8 cellular contexts compared by ENCODE assay signal in the genomic region with DNA sequence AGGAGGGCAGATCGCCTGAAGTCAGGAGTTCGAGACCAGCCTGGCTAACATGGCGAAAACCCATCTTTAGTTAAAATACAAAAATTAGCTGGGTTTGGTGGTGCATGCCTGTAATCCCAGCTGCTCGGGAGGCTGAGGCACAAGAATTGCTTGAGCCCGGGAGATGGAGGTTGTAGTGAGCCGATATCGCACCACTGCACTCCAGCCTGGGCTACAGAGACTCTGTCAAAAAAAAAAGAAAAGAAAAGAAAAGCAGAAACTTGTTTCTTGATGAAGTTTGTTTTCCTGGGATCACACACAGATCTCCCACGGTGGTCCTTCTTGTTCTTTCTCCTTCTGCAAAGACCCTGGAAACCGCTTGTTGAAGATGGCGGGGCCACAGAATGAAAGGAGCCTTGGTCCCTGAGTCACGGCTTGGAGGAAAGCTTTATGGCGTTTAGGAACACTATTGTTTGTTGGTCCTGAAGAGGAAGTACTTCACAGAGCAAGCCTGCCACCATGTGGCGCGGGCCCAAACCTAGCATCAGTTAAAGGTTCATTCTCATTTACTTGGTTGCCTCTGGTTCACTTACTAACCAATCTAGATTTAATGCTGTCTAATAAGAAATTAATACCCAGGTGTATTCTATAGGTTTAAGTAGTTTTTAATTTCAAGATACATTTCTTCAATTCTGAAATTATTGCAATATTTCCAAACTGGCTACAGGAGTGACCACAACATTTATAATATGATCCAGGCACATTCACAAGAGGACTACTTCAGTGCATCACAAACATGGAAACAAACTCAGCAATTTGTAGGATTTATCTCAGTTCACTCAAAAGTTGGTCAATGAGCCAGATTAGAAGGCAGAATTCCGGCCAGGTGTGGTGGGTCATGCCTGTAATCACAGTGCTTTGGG. TPM values are rescaled to one million over a fixed set of nuclear protein-coding genes. Genes with fewer than 3 reads are reported as not detected.
DNase-seq lines count a peak whose midpoint lies in the region; ATAC-seq, FAIRE-seq and TF ChIP-seq lines count a peak whose summit lies in the region.

No MANE protein-coding gene starts in this region.

- H3K27me3 ChIP-seq in heart right ventricle: no peaks in the 10 kb centered on the region
- no peaks in the 10 kb centered on the region for H3K27me3 ChIP-seq in psoas muscle (ENCODE audit: insufficient read depth in 3 of 3, low read length in 2 of 3)

- H3K4me3 ChIP-seq in heart right ventricle: peak overlapping the region in 8 of 10 donors; percentile 18 to 52 (median 42)
- H3K4me3 ChIP-seq in psoas muscle: peak overlapping the region; percentile 54

- intact Hi-C loops in heart right ventricle (cut with DNase I) (loop anchor here in 9 of 10 donors (1.0 to 10.0 kb wide), 8 partner anchors 72 to 306 kb away; a partner anchor contains a TSS), psoas muscle (cut with DNase I) (loop anchor here (1.0 to 10.0 kb wide), 3 partner anchors 112 to 306 kb away; a partner anchor contains a TSS)

- H3K27ac Mint-ChIP-seq in activated naive CD8-positive, alpha-beta T cell treated with anti-CD3 and anti-CD28 coated beads, Interleukin-2, amount 50 U/mL, for 24 hours: peak overlapping the region; percentile 77

- TF ChIP-seq POLR2A in GM12891 (IDR thresholded peaks at IDR 0.05; ENCODE audit: low read depth, low read length): no peak

- peak; percentile 94 for ATAC-seq in HG02870 (IDR thresholded peaks at IDR 0.05; ENCODE audit: unreplicated experiment)
- ATAC-seq in activated naive CD8-positive, alpha-beta T cell treated with anti-CD3 and anti-CD28 coated beads, Interleukin-2, amount 50 U/mL, for 24 hours: peak; percentile 99
- ATAC-seq in heart right ventricle: peak; percentile 93 to 99 (median 97)
- peak; percentile 89 to 100 (median 98) for ATAC-seq in psoas muscle

- DNase-seq in GM12891 (ENCODE audit: insufficient read length, low spot score) (peak; percentile 42), NCI-H146 treated with DMSO at 0.1 percent for 48 hours (lab: John Stamatoyannopoulos, UW; ENCODE audit: unreplicated experiment) (peak; percentile 88), T follicular helper cell (ENCODE audit: low read depth) (peak; percentile 63), heart right ventricle (peak; percentile 85 to 88), psoas muscle (peak; percentile 84 to 91), ureter (ENCODE audit: low spot score) (peak; percentile 91)
- peak; percentile 80 for DNase-seq in activated naive CD8-positive, alpha-beta T cell treated with anti-CD3 and anti-CD28 coated beads, Interleukin-2, amount 50 U/mL, for 24 hours

- no peaks in the 10 kb centered on the region for H3K27me3 Mint-ChIP-seq in activated naive CD8-positive, alpha-beta T cell treated with anti-CD3 and anti-CD28 coated beads, Interleukin-2, amount 50 U/mL, for 24 hours

- TF ChIP-seq CTCF in heart right ventricle (IDR thresholded peaks at IDR 0.05) (peak; percentile 68 to 93 (median 84)), psoas muscle (IDR thresholded peaks at IDR 0.05) (peak; percentile 84)

- H3K9me3 Mint-ChIP-seq in activated naive CD8-positive, alpha-beta T cell treated with anti-CD3 and anti-CD28 coated beads, Interleukin-2, amount 50 U/mL, for 24 hours: no peaks in the 10 kb centered on the region

- 30 to 32% methylated on average over 15 of the region's 15 CpGs for WGBS in heart right ventricle, 2 donors
- WGBS in psoas muscle, 3 donors: 31 to 36% (median 31%) methylated on average over 15 of the region's 15 CpGs

- H3K36me3 Mint-ChIP-seq in activated naive CD8-positive, alpha-beta T cell treated with anti-CD3 and anti-CD28 coated beads, Interleukin-2, amount 50 U/mL, for 24 hours (ENCODE audit: low read depth): no peaks in the 10 kb centered on the region

- no peaks in the 10 kb centered on the region for H3K36me3 ChIP-seq in heart right ventricle
- no peaks in the 10 kb centered on the region for H3K36me3 ChIP-seq in psoas muscle (ENCODE audit: insufficient read depth in 1 of 2, low read depth in 1 of 2)

- H3K9me3 ChIP-seq in heart right ventricle (peaks cover 0 to 6% (median 0%) of the 10 kb centered on the region in 11 donors), psoas muscle (no peaks in the 10 kb centered on the region)

- peak; percentile 96 for FAIRE-seq in GM12891 (lab: Jason Lieb, UNC)

- H3K4me1 Mint-ChIP-seq in activated naive CD8-positive, alpha-beta T cell treated with anti-CD3 and anti-CD28 coated beads, Interleukin-2, amount 50 U/mL, for 24 hours: peaks cover 9% of the 10 kb centered on the region

- peak overlapping the region; percentile 72 for H3K4me3 Mint-ChIP-seq in activated naive CD8-positive, alpha-beta T cell treated with anti-CD3 and anti-CD28 coated beads, Interleukin-2, amount 50 U/mL, for 24 hours

- H3K4me1 ChIP-seq in heart right ventricle: peaks cover 0 to 18% (median 0%) of the 10 kb centered on the region in 9 donors
- H3K4me1 ChIP-seq in psoas muscle: no peaks in the 10 kb centered on the region

- H3K27ac ChIP-seq in heart right ventricle: peak overlapping the region in 5 of 10 donors; percentile 34 to 53 (median 45)
- H3K27ac ChIP-seq in psoas muscle: no peak overlapping the region

TF ChIP-seq in GM12891, 5 proteins besides CTCF, POLR2A, EP300 and RAD21:
- TF ChIP-seq POU2F2 (IDR thresholded peaks at IDR 0.05; ENCODE audit: low read depth, low read length): no peak
- TF ChIP-seq SPI1 (IDR thresholded peaks at IDR 0.05; ENCODE audit: low read depth, low read length): no peak
- no peak for TF ChIP-seq PAX5 (IDR thresholded peaks at IDR 0.05; ENCODE audit: insufficient read depth, low read length, severe bottlenecking)
- TF ChIP-seq TAF1 (IDR thresholded peaks at IDR 0.05; ENCODE audit: low read depth, low read length): no peak

RNA-seq across cellular contexts. Expression of a gene that starts 21.3 kb away (rescaled TPM):
- 2.2 TPM for polyA plus RNA-seq in GM12891 (2012; ENCODE audit: low read depth, missing spikeins)
- 1 to 10 TPM in 1 of 10 donors, under 1 TPM in 9; 0.09 to 1.1 (median 0.23) TPM for total RNA-seq in heart right ventricle
- polyA plus RNA-seq in heart right ventricle: under 1 TPM; 0.20 to 0.59 TPM
- under 1 TPM; 0.09 to 0.71 (median 0.19) TPM for total RNA-seq in psoas muscle
- under 1 TPM; 0.09 to 0.14 (median 0.10) TPM for polyA plus RNA-seq in psoas muscle
- 1.7 TPM for total RNA-seq in ureter

RNA-seq across cellular contexts. Expression of a gene that starts 21.6 kb away (rescaled TPM):
- polyA plus RNA-seq in GM12891 (2012; ENCODE audit: low read depth, missing spikeins): 7.4 TPM
- total RNA-seq in heart right ventricle (10 to 100 TPM; 12.9 to 23.5 (median 18.7) TPM), psoas muscle (1 to 10 TPM; 5.3 to 8.5 (median 7.4) TPM), ureter (12.2 TPM)
- polyA plus RNA-seq in heart right ventricle (10 to 100 TPM in 1 of 2 donors, 1 to 10 TPM in 1; 6.1 to 16.8 TPM), psoas muscle (10 to 100 TPM in 1 of 3 donors, 1 to 10 TPM in 2; 2.2 to 12.6 (median 3.2) TPM)
